In the genomic region with DNA sequence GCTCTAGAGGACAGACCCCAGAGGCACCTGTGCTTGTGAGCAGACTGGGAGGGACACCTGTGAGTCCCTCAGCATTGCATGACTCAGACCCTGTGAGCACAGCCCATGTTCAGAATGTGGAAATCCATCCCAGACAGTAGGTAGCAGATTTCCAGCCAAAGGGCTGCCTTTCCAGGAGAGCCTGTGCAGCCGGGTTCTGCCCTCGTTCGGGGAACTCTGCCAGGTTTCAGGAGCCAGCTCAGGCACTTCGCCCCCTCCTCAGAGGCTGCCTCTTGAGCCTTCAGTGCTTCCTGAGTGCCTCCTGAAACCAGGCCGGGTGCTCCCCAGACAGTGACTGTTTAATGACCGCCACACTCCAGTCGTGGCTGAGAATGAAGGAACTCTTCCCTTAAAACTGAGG, we compare ENCODE assay signal across 17 cellular contexts. TPM values are rescaled to one million over a fixed set of nuclear protein-coding genes. Genes with fewer than 3 reads are reported as not detected.
A peak's percentile ranks its signal among the peaks of the same experiment; 100 is the strongest.
DNase-seq lines count a peak whose midpoint lies in the region; ATAC-seq and TF ChIP-seq lines count a peak whose summit lies in the region.
"Had no signal": no experiment of that assay in that cellular context is flagged by ENCODE, and none has a peak within 500 bp of the region (broad histone marks: within the 10 kb centered on the region; RNA-seq: fewer than 3 reads in every experiment).

No MANE protein-coding gene starts in this region.

- H3K4ac ChIP-seq in mesenchymal stem cell (ENCODE audit: low read depth in 1 of 2, low read length in 2 of 2) = no peak overlapping the region

- H3K4me1 ChIP-seq in BLaER1 treated with 17β-estradiol and CSF1 and Interleukin-3, amounts not matched to agents 10 nM and 100 nM = peaks cover 0 to 18% (median 13%) of the 10 kb centered on the region in 10 experiments; a peak in 16 of 20 replicates
- H3K4me1 ChIP-seq in mammary epithelial cell (ENCODE audit: insufficient read depth, low read length) (no peaks in the 10 kb centered on the region), lung (ENCODE audit: control insufficient read depth in 2 of 2, insufficient read depth in 2 of 2, low read length in 2 of 2) (no peaks in the 10 kb centered on the region), prostate gland (replicated peaks) (no peaks in the 10 kb centered on the region), mesenchymal stem cell (ENCODE audit: control insufficient read depth, insufficient read depth, low read depth, low read length) (no peaks in the 10 kb centered on the region)
- H3K4me1 ChIP-seq: Peyer's patch had no signal

- dilution Hi-C loops in mammary epithelial cell (cut with HindIII; ENCODE audit: low sequenced_read_pairs) = no loop called here

- no peak overlapping the region for H2AFZ ChIP-seq in mammary epithelial cell (ENCODE audit: low read depth, low read length)
- H2AFZ ChIP-seq in mesenchymal stem cell (ENCODE audit: low read depth, low read length) = no peak overlapping the region

- no peak overlapping the region for H4K8ac ChIP-seq in mesenchymal stem cell (ENCODE audit: low read length)

- no peak overlapping the region for H2AK5ac ChIP-seq in mesenchymal stem cell (ENCODE audit: low read length, severe bottlenecking)

- H3K9ac ChIP-seq in BLaER1 treated with 17β-estradiol and CSF1 and Interleukin-3, amounts not matched to agents 10 nM and 100 nM = no peak overlapping the region
- H3K9ac ChIP-seq in mammary epithelial cell (ENCODE audit: insufficient read depth, low read length) (no peak overlapping the region), mesenchymal stem cell (ENCODE audit: low read length) (no peak overlapping the region)
- H3K9ac ChIP-seq: KMS-11 had no signal

- BruUV-seq in mammary epithelial cell (replicated peaks; lab: Mats Ljungman, UMichigan) = no TSS peak

- no peak overlapping the region for H2BK120ac ChIP-seq in mesenchymal stem cell (ENCODE audit: low read depth, low read length)

- no peak for TF ChIP-seq POLR2A in prostate gland (IDR thresholded peaks at IDR 0.05)

- H2BK12ac ChIP-seq in mesenchymal stem cell (ENCODE audit: low read length in 2 of 2) = no peak overlapping the region

- intact Hi-C loops in mammary epithelial cell (cut with micrococcal nuclease) = no loop called here
- intact Hi-C loops in prostate gland (cut with DNase I) = no loop called here

- no peaks in the 10 kb centered on the region for H4K20me1 ChIP-seq in BLaER1 treated with 17β-estradiol and CSF1 and Interleukin-3, amounts not matched to agents 10 nM and 100 nM
- H4K20me1 ChIP-seq in mammary epithelial cell (ENCODE audit: insufficient read depth, low read length) = no peaks in the 10 kb centered on the region

- H3K9me3 ChIP-seq in BLaER1 treated with 17β-estradiol and CSF1 and Interleukin-3, amounts not matched to agents 10 nM and 100 nM (replicated peaks in 1 of 11) = no peaks in the 10 kb centered on the region
- H3K9me3 ChIP-seq in mammary epithelial cell (replicated peaks; ENCODE audit: insufficient read depth, low read length) (no peaks in the 10 kb centered on the region), lung (ENCODE audit: control insufficient read depth in 2 of 2, insufficient read depth in 1 of 2, low read length in 1 of 2) (no peaks in the 10 kb centered on the region), prostate gland (no peaks in the 10 kb centered on the region), mesenchymal stem cell (ENCODE audit: control insufficient read depth, low read length) (no peaks in the 10 kb centered on the region)
- H3K9me3 ChIP-seq: Peyer's patch had no signal

- no peaks in the 10 kb centered on the region for H3K27me3 ChIP-seq in BLaER1 treated with 17β-estradiol and CSF1 and Interleukin-3, amounts not matched to agents 10 nM and 100 nM
- H3K27me3 ChIP-seq in mammary epithelial cell (ENCODE audit: insufficient read depth, low read length) = peaks cover 8% of the 10 kb centered on the region
- no peaks in the 10 kb centered on the region for H3K27me3 ChIP-seq in lung (ENCODE audit: control insufficient read depth, insufficient read depth)
- H3K27me3 ChIP-seq in prostate gland (replicated peaks; ENCODE audit: insufficient read depth) = no peaks in the 10 kb centered on the region
- peaks cover 28 to 71% of the 10 kb centered on the region in 2 experiments for H3K27me3 ChIP-seq in mesenchymal stem cell (ENCODE audit: control insufficient read depth in 1 of 2, insufficient read depth in 1 of 2, low read length in 2 of 2)
- H3K27me3 ChIP-seq: Peyer's patch had no signal

- CTCF ChIA-PET in mammary epithelial cell (lab: Charles Lee; ENCODE audit: low non-redundant PET) = no interaction called here

- no peak overlapping the region for H3K4me3 ChIP-seq in BLaER1 treated with 17β-estradiol and CSF1 and Interleukin-3, amounts not matched to agents 10 nM and 100 nM
- H3K4me3 ChIP-seq in mammary epithelial cell (replicated peaks in 1 of 3; ENCODE audit: insufficient read depth in 1 of 3, low read depth in 2 of 3, low read length in 3 of 3) (no peak overlapping the region), lung (no peak overlapping the region), prostate gland (no peak overlapping the region), mesenchymal stem cell (ENCODE audit: insufficient read depth in 1 of 2, low read depth in 1 of 2, low read length in 2 of 2) (no peak overlapping the region)
- H3K4me3 ChIP-seq: Peyer's patch had no signal

- H3K79me2 ChIP-seq in mammary epithelial cell (ENCODE audit: insufficient read depth, low read length) = no peaks in the 10 kb centered on the region

- ATAC-seq in lung (ENCODE audit: insufficient read depth, low FRiP score) = peak; percentile 58
- ATAC-seq: Right ventricle myocardium inferior had no signal

- in situ Hi-C loops in mammary epithelial cell (cut with MboI; ENCODE audit: low sequenced_read_pairs in 2 of 2) = no loop called here

- no peak overlapping the region for H3K27ac ChIP-seq in BLaER1 treated with 17β-estradiol and CSF1 and Interleukin-3, amounts not matched to agents 10 nM and 100 nM
- H3K27ac ChIP-seq in mammary epithelial cell (ENCODE audit: insufficient read depth, low read depth, low read length) (no peak overlapping the region), lung (ENCODE audit: low read depth in 1 of 2, low read length in 1 of 2) (no peak overlapping the region), prostate gland (no peak overlapping the region), mesenchymal stem cell (ENCODE audit: low read length, poor library complexity, severe bottlenecking) (no peak overlapping the region)
- H3K27ac ChIP-seq: C4-2B, KMS-11, Peyer's patch had no signal

- no peak overlapping the region for H3K18ac ChIP-seq in mesenchymal stem cell (ENCODE audit: low read depth in 1 of 2, low read length in 2 of 2)

- 22% methylated on average over 4 of the region's 7 CpGs for WGBS in mammary epithelial cell (ENCODE audit: low coverage, missing lambda C conversion rate)
- WGBS in lung, 2 donors = 50 to 62% methylated on average over 7 of the region's 7 CpGs
- WGBS in prostate gland = 41% methylated on average over 7 of the region's 7 CpGs
- 87% methylated on average over 7 of the region's 7 CpGs for WGBS in mesenchymal stem cell

- peak overlapping the region in 8 of 11 experiments; percentile 47 to 74 (median 58); a peak in 14 of 22 replicates for H3K4me2 ChIP-seq in BLaER1 treated with 17β-estradiol and CSF1 and Interleukin-3, amounts not matched to agents 10 nM and 100 nM
- no peak overlapping the region for H3K4me2 ChIP-seq in mammary epithelial cell (ENCODE audit: insufficient read depth, low read depth, low read length)
- H3K4me2 ChIP-seq in mesenchymal stem cell (ENCODE audit: low read length, poor library complexity, severe bottlenecking) = no peak overlapping the region
- H3K4me2 ChIP-seq: KMS-11 had no signal

- no peak overlapping the region for H2BK15ac ChIP-seq in mesenchymal stem cell (ENCODE audit: low read depth, poor library complexity, severe bottlenecking)

- no peak overlapping the region for H3K14ac ChIP-seq in mesenchymal stem cell (ENCODE audit: low read length in 2 of 2)

- no peaks in the 10 kb centered on the region for H3K79me1 ChIP-seq in mesenchymal stem cell (replicated peaks; ENCODE audit: low read length, poor library complexity, severe bottlenecking)

- H3K23ac ChIP-seq in mesenchymal stem cell (ENCODE audit: low read length in 2 of 2) = no peak overlapping the region

- TF ChIP-seq CTCF in mammary epithelial cell (conservative IDR thresholded peaks at IDR 0.05 in 1 of 2, IDR thresholded peaks at IDR 0.05 in 1 of 2; ENCODE audit: extremely low read depth in 1 of 2, insufficient read depth in 1 of 2, low read depth in 1 of 2, low read length in 2 of 2) = no peak
- no peak for TF ChIP-seq CTCF in lung (IDR thresholded peaks at IDR 0.05; ENCODE audit: control extremely low read depth, extremely low read depth)
- TF ChIP-seq CTCF in prostate gland (IDR thresholded peaks at IDR 0.05) = no peak

- H4K91ac ChIP-seq in mesenchymal stem cell (ENCODE audit: low read length) = no peak overlapping the region

- no peak overlapping the region for H2BK5ac ChIP-seq in mesenchymal stem cell (ENCODE audit: low read depth, low read length, poor library complexity, severe bottlenecking)

- no peaks in the 10 kb centered on the region for H3K36me3 ChIP-seq in BLaER1 treated with 17β-estradiol and CSF1 and Interleukin-3, amounts not matched to agents 10 nM and 100 nM
- H3K36me3 ChIP-seq in mammary epithelial cell (ENCODE audit: insufficient read depth, low read length) (no peaks in the 10 kb centered on the region), lung (ENCODE audit: control insufficient read depth in 2 of 2, insufficient read depth in 2 of 2, low read length in 2 of 2) (no peaks in the 10 kb centered on the region), prostate gland (no peaks in the 10 kb centered on the region), mesenchymal stem cell (ENCODE audit: control insufficient read depth in 1 of 2, insufficient read depth in 2 of 2, low read depth in 1 of 2, low read length in 2 of 2) (no peaks in the 10 kb centered on the region)
- H3K36me3 ChIP-seq: Peyer's patch had no signal

- DNase-seq in HPDE6-E6E7 (ENCODE audit: extremely low spot score) (peak; percentile 13), mammary epithelial cell (peak; percentile 37), lung (ENCODE audit: low spot score) (peak; percentile 60), prostate gland (ENCODE audit: low spot score) (no peak), NCI-H748 (lab: John Stamatoyannopoulos, UW; ENCODE audit: unreplicated experiment) (no peak), mesenchymal stem cell (no peak)
- DNase-seq: NCI-H1436, NCI-H1930, NCI-H510A treated with DMSO at 0.1 percent for 48 hours, Peyer's patch had no signal

RNA-seq across cellular contexts. Expression of a gene that starts 23.3 kb away (rescaled TPM):
- total RNA-seq in mammary epithelial cell = not detected
- polyA plus RNA-seq in mammary epithelial cell = not detected
- polyA minus RNA-seq in mammary epithelial cell = not detected
- total RNA-seq in lung = under 1 TPM in 1 of 2 donors, not detected in 1; 0.64 TPM
- under 1 TPM; 0.10 to 0.11 TPM for polyA plus RNA-seq in lung
- not detected for total RNA-seq in prostate gland
- 0.01 TPM for polyA plus RNA-seq in mesenchymal stem cell (2013, experiment 1 of 2)
- 0.01 TPM for polyA plus RNA-seq in mesenchymal stem cell (2013, experiment 2 of 2)
- total RNA-seq: H4, M059J, Peyer's patch, Right ventricle myocardium inferior, SK-MEL-5 had no signal

RNA-seq across cellular contexts. Expression of a gene that starts 46.7 kb away (rescaled TPM):
- not detected for total RNA-seq in mammary epithelial cell
- not detected for polyA plus RNA-seq in mammary epithelial cell
- polyA minus RNA-seq in mammary epithelial cell = not detected
- 10 to 100 TPM; 12.9 to 15.1 TPM for total RNA-seq in lung
- polyA plus RNA-seq in lung = 1 to 10 TPM; 2.4 to 4.6 TPM
- total RNA-seq in prostate gland = 1 to 10 TPM in 1 of 2 donors, under 1 TPM in 1; 0.41 to 2.5 TPM
- polyA plus RNA-seq in mesenchymal stem cell (2013, experiment 1 of 2) = 0.01 TPM
- polyA plus RNA-seq in mesenchymal stem cell (2013, experiment 2 of 2) = 0.11 TPM
- total RNA-seq: H4, M059J, SK-MEL-5 had no signal

Comparison
In these comparisons a context has a peak if more than half of its experiments do, and no peak if none do; other contexts are left out.
1. H3K4me2 ChIP-seq: peak in BLaER1 treated with 17β-estradiol and CSF1 and Interleukin-3, amounts not matched to agents 10 nM and 100 nM (8 of 11); none in mammary epithelial cell (single experiment) and mesenchymal stem cell (single experiment).
2. DNase-seq: peak in HPDE6-E6E7 (single experiment), mammary epithelial cell (single experiment) and lung (single experiment); none in prostate gland (single experiment), NCI-H748 (single experiment) and mesenchymal stem cell (single experiment).